In the genomic region with DNA sequence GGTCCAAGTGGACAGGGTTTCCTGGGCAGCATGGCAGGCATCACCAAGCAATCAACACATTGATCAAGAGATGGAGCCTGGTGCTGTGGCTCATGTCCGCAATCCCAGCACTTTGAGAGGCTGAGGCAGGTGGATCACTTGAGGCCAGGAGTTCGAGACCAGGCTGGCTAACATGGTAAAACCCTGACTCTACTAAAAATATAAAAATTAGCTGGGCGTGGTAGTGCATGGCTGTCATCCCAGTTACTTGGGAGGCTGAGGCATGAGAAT, we compare ENCODE assay signal across 6 cellular contexts. TPM values are rescaled to one million over a fixed set of nuclear protein-coding genes. Genes with fewer than 3 reads are reported as not detected.
"Had no signal": no experiment of that assay in that cellular context is flagged by ENCODE, and none has a peak within 500 bp of the region (broad histone marks: within the 10 kb centered on the region; RNA-seq: fewer than 3 reads in every experiment).

No MANE protein-coding gene starts in this region.

RNA-seq across cellular contexts. Expression of a gene that starts 16.5 kb away (rescaled TPM):
- total RNA-seq: endothelial cell of umbilical vein; pulmonary artery endothelial cell; T-helper 2 cell treated with Interferon-gamma antibody and Interleukin-4, amounts not matched to agents 100 ng/mL and 5 ng/mL, for 36 hours had no signal
- polyA plus RNA-seq: endothelial cell of umbilical vein; keratinocyte; naive thymus-derived CD4-positive, alpha-beta T cell; SK-N-SH had no signal

RNA-seq across cellular contexts. Expression of a gene that starts 19.1 kb away (rescaled TPM):
- polyA plus RNA-seq: naive thymus-derived CD4-positive, alpha-beta T cell had no signal

RNA-seq across cellular contexts. Expression of a gene that starts 52.3 kb away (rescaled TPM):
- polyA plus RNA-seq: keratinocyte; naive thymus-derived CD4-positive, alpha-beta T cell had no signal
